Comparison of ENCODE assay signal across 18 cellular contexts in genomic region chr10:71014021-71014782, GRCh38.
"Had no signal": no experiment of that assay in that cellular context is flagged by ENCODE, and none has a peak within 500 bp of the region (broad histone marks: within the 10 kb centered on the region; RNA-seq: fewer than 3 reads in every experiment).

No MANE protein-coding gene starts in this region.

- FAIRE-seq: small intestine had no signal

- H3K9me3 ChIP-seq: prostate gland, right lobe of liver, stomach had no signal

- ATAC-seq: activated CD8-positive, alpha-beta memory T cell treated with anti-CD3 and anti-CD28 coated beads, Interleukin-2, amount 10 ng/mL, durations not matched to agents 7 days and 5 days; effector memory CD8-positive, alpha-beta T cell had no signal

- H3K4me1 ChIP-seq: prostate gland, right lobe of liver, stomach had no signal

- H3K36me3 ChIP-seq: prostate gland, right lobe of liver, stomach had no signal

- H3K27me3 ChIP-seq: right lobe of liver had no signal

- DNase-seq: activated B cell treated with CpG ODN at 0.5 μM for 24 hours; activated CD4-positive, alpha-beta memory T cell treated with anti-CD3 and anti-CD28 coated beads, Interleukin-2, amount 10 ng/mL, durations not matched to agents 7 days and 5 days; activated CD4-positive, alpha-beta T cell treated with anti-CD3 and anti-CD28 coated beads for 48 hours; activated CD8-positive, alpha-beta memory T cell treated with anti-CD3 and anti-CD28 coated beads, Interleukin-2, amount 10 ng/mL, durations not matched to agents 7 days and 5 days; activated naive CD4-positive, alpha-beta T cell; activated naive CD8-positive, alpha-beta T cell treated with anti-CD3 and anti-CD28 coated beads for 36 hours; amygdala; caudate nucleus; effector memory CD8-positive, alpha-beta T cell; hippocampal formation; islet precursor cell; right lobe of liver; small intestine; stimulated activated CD4-positive, alpha-beta T cell treated with anti-CD3 and anti-CD28 coated beads, Interleukin-15, amount 100 ng/mL, for 24 hours; stimulated activated CD4-positive, alpha-beta T cell treated with anti-CD3 and anti-CD28 coated beads, Interleukin-2, amount 100 ng/mL, for 48 hours; stomach; trophoblast cell had no signal

- H3K27ac ChIP-seq: prostate gland, right lobe of liver, stomach had no signal

- H3K4me3 ChIP-seq: prostate gland, right lobe of liver, stomach had no signal
